ENCODE assay signal across 19 cellular contexts in the genomic region with DNA sequence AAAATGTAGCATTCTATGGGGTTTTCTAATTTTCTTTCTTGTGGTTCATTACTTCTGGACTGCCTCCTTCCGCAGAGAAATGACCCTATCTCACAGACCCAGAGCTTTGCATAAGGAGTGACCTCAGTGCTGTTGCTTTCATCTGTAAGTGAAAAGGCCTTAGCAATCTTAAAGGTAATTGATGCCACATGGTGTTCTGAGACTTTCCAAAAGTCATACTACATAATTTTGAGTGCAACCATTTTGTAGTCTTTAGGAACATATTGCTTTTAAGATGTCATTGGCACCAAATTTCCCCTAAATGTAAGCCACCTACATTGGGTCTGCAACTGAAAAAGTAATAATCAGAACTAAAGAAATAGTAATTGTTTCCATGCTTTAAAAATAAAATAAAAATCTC.
A peak's percentile ranks its signal among the peaks of the same experiment; 100 is the strongest.
DNase-seq lines count a peak whose midpoint lies in the region; ATAC-seq lines count a peak whose summit lies in the region.
"Had no signal": no experiment of that assay in that cellular context is flagged by ENCODE, and none has a peak within 500 bp of the region (broad histone marks: within the 10 kb centered on the region; RNA-seq: fewer than 3 reads in every experiment).

No MANE protein-coding gene starts in this region.

- H3K27ac Mint-ChIP-seq in activated naive CD4-positive, alpha-beta T cell treated with anti-CD3 and anti-CD28 coated beads, Interleukin-2, amount 50 U/mL, for 24 hours = peak overlapping the region; percentile 77
- H3K27ac Mint-ChIP-seq: activated naive CD8-positive, alpha-beta T cell treated with anti-CD3 and anti-CD28 coated beads, Interleukin-2, amount 10 ng/mL, durations not matched to agents 7 days and 5 days; CD8-positive, alpha-beta T cell; IgD-negative memory B cell had no signal

- H3K9me3 ChIP-seq in effector memory CD4-positive, alpha-beta T cell (ENCODE audit: control insufficient read depth, low read length) = no peaks in the 10 kb centered on the region

- no peaks in the 10 kb centered on the region for H3K4me1 ChIP-seq in effector memory CD4-positive, alpha-beta T cell (ENCODE audit: control insufficient read depth, insufficient read depth, low read length, poor library complexity, severe bottlenecking)
- H3K4me1 ChIP-seq: A549 had no signal

- peaks cover 4% of the 10 kb centered on the region for H3K36me3 Mint-ChIP-seq in activated naive CD4-positive, alpha-beta T cell treated with anti-CD3 and anti-CD28 coated beads, Interleukin-2, amount 50 U/mL, for 24 hours
- H3K36me3 Mint-ChIP-seq: CD8-positive, alpha-beta T cell had no signal

- ATAC-seq in HG02571 (IDR thresholded peaks at IDR 0.05; ENCODE audit: unreplicated experiment) = peak; percentile 82
- peak; percentile 84 for ATAC-seq in HG03442 (IDR thresholded peaks at IDR 0.05; ENCODE audit: unreplicated experiment)
- ATAC-seq: A549; CD8-positive, alpha-beta T cell; heart right ventricle had no signal

- no peak for DNase-seq in activated naive CD4-positive, alpha-beta T cell (lab: John Stamatoyannopoulos, UW)
- no peak for DNase-seq in NCI-H2107 (lab: John Stamatoyannopoulos, UW)
- DNase-seq in HPDE6-E6E7 (ENCODE audit: extremely low spot score) = no peak
- DNase-seq in effector memory CD4-positive, alpha-beta T cell = no peak
- no peak for DNase-seq in NCI-H82 treated with DMSO at 0.1 percent for 48 hours (lab: John Stamatoyannopoulos, UW; ENCODE audit: unreplicated experiment)
- DNase-seq: activated naive CD8-positive, alpha-beta T cell treated with anti-CD3 and anti-CD28 coated beads, Interleukin-2, amount 10 ng/mL, durations not matched to agents 7 days and 5 days; CD8-positive, alpha-beta T cell; cerebellar nuclear complex; heart right ventricle; kidney; NCI-H1105 treated with DMSO at 0.1 percent for 48 hours; nucleus accumbens; small intestine; substantia nigra had no signal

- H3K4me1 Mint-ChIP-seq in activated naive CD4-positive, alpha-beta T cell treated with anti-CD3 and anti-CD28 coated beads, Interleukin-2, amount 50 U/mL, for 24 hours = peaks cover 23% of the 10 kb centered on the region

- H3K4me3 ChIP-seq in effector memory CD4-positive, alpha-beta T cell (ENCODE audit: insufficient read depth, low read depth, low read length, poor library complexity, severe bottlenecking) = no peak overlapping the region
- H3K4me3 ChIP-seq: A549, heart right ventricle had no signal

- H3K27me3 ChIP-seq in effector memory CD4-positive, alpha-beta T cell (replicated peaks; ENCODE audit: control insufficient read depth, insufficient read depth, low read length, poor library complexity, severe bottlenecking) = no peaks in the 10 kb centered on the region
- H3K27me3 ChIP-seq: heart right ventricle had no signal

- H3K9me3 Mint-ChIP-seq in activated naive CD4-positive, alpha-beta T cell treated with anti-CD3 and anti-CD28 coated beads, Interleukin-2, amount 50 U/mL, for 24 hours = no peaks in the 10 kb centered on the region
- H3K9me3 Mint-ChIP-seq: CD8-positive, alpha-beta T cell had no signal

- H3K36me3 ChIP-seq in effector memory CD4-positive, alpha-beta T cell (ENCODE audit: control insufficient read depth, insufficient read depth, low read length) = no peaks in the 10 kb centered on the region
- H3K36me3 ChIP-seq: heart right ventricle had no signal

- H3K4me3 Mint-ChIP-seq in activated naive CD4-positive, alpha-beta T cell treated with anti-CD3 and anti-CD28 coated beads, Interleukin-2, amount 50 U/mL, for 24 hours = no peak overlapping the region
- H3K4me3 Mint-ChIP-seq: activated naive CD8-positive, alpha-beta T cell treated with anti-CD3 and anti-CD28 coated beads, Interleukin-2, amount 10 ng/mL, durations not matched to agents 7 days and 5 days; CD8-positive, alpha-beta T cell; IgD-negative memory B cell had no signal

- no peaks in the 10 kb centered on the region for H3K27me3 Mint-ChIP-seq in activated naive CD4-positive, alpha-beta T cell treated with anti-CD3 and anti-CD28 coated beads, Interleukin-2, amount 50 U/mL, for 24 hours
- H3K27me3 Mint-ChIP-seq: activated naive CD8-positive, alpha-beta T cell treated with anti-CD3 and anti-CD28 coated beads, Interleukin-2, amount 10 ng/mL, durations not matched to agents 7 days and 5 days; IgD-negative memory B cell had no signal

- H3K27ac ChIP-seq in effector memory CD4-positive, alpha-beta T cell (ENCODE audit: insufficient read depth, low read length, poor library complexity, severe bottlenecking) = no peak overlapping the region
- H3K27ac ChIP-seq: A549, heart right ventricle had no signal
